ENCODE assay signal across 13 cellular contexts in genomic region chr15:75653347-75653913, GRCh38. TPM values are rescaled to one million over a fixed set of nuclear protein-coding genes. Genes with fewer than 3 reads are reported as not detected.
DNase-seq lines count a peak whose midpoint lies in the region; ATAC-seq and TF ChIP-seq lines count a peak whose summit lies in the region.
"Had no signal": no experiment of that assay in that cellular context is flagged by ENCODE, and none has a peak within 500 bp of the region (broad histone marks: within the 10 kb centered on the region; RNA-seq: fewer than 3 reads in every experiment).

No MANE protein-coding gene starts in this region.

- CTCF ChIA-PET in AG04449 (lab: Yijun Ruan, JAX) = interaction anchor here (0.6 to 1.5 kb wide), 3 partner anchors 14 to 632 kb away, joined by 3 to 8 read pairs (median 4); partner anchors contain the start of gene IMP3

- ATAC-seq in left ventricle myocardium superior (no peak), gastrocnemius medialis (no peak)
- ATAC-seq: activated T-cell treated with anti-CD3 and anti-CD28 coated beads, Interleukin-2, amount 50 U/mL, for 4 hours had no signal

- no peak for DNase-seq in AG04449 (ENCODE audit: low read depth, low spot score)
- DNase-seq in ascending aorta (ENCODE audit: low spot score in 2 of 2) = no peak
- DNase-seq in left ventricle myocardium superior = peak; percentile 15
- DNase-seq in gastrocnemius medialis = no peak
- DNase-seq in NCI-H446 (lab: John Stamatoyannopoulos, UW) = no peak
- no peak for DNase-seq in GM20000 (ENCODE audit: low spot score)
- DNase-seq in OCI-M1 (lab: John Stamatoyannopoulos, UW) = no peak
- no peak for DNase-seq in activated effector memory CD4-positive, alpha-beta T cell treated with anti-CD3 and anti-CD28 coated beads, Interleukin-2, amount 50 U/mL, for 16 hours
- DNase-seq: activated T-cell treated with anti-CD3 and anti-CD28 coated beads, Interleukin-2, amount 50 U/mL, for 4 hours; Caco-2; NCI-H2171; NK-92 treated with Interleukin-12 subunit alpha and Interleukin-12 subunit beta, amount 100 ng/mL, for 24 hours; upper lobe of left lung had no signal

- no peak for TF ChIP-seq POLR2A in gastrocnemius medialis (IDR thresholded peaks at IDR 0.05)

- peak overlapping the region; percentile 98 to 99 for H3K27ac ChIP-seq in ascending aorta
- H3K27ac ChIP-seq in gastrocnemius medialis = peak overlapping the region in 3 of 4 donors; percentile 54 to 87 (median 80)

- H3K4me1 ChIP-seq in ascending aorta (peaks cover 39 to 66% of the 10 kb centered on the region in 2 donors), gastrocnemius medialis (peaks cover 17 to 25% of the 10 kb centered on the region in 2 donors)

- intact Hi-C loops in ascending aorta (cut with DNase I) = no loop called here
- intact Hi-C loops in left ventricle myocardium superior (cut with micrococcal nuclease) = no loop called here
- intact Hi-C loops in gastrocnemius medialis (cut with DNase I; ENCODE audit: low total_unique reads) = no loop called here

- POLR2A ChIA-PET in AG04449 (lab: Yijun Ruan, JAX) = no interaction called here

- peak overlapping the region; percentile 18; the same call in 1 of the 2 replicates for H3K4me3 ChIP-seq in AG04449 (ENCODE audit: low read depth, low read length)
- H3K4me3 ChIP-seq in ascending aorta = peak overlapping the region in 1 of 2 donors; percentile 94
- H3K4me3 ChIP-seq in gastrocnemius medialis = no peak overlapping the region

- in situ Hi-C loops in gastrocnemius medialis (cut with MboI; ENCODE audit: low sequenced_read_pairs in 4 of 4) = no loop called here

- no peaks in the 10 kb centered on the region for H3K27me3 ChIP-seq in ascending aorta
- H3K27me3 ChIP-seq in gastrocnemius medialis = no peaks in the 10 kb centered on the region
- H3K27me3 ChIP-seq: upper lobe of left lung had no signal

- H3K9me3 ChIP-seq in ascending aorta = no peaks in the 10 kb centered on the region
- no peaks in the 10 kb centered on the region for H3K9me3 ChIP-seq in gastrocnemius medialis
- H3K9me3 ChIP-seq: Caco-2, upper lobe of left lung had no signal

- TF ChIP-seq CTCF in AG04449 (IDR thresholded peaks at IDR 0.05; ENCODE audit: insufficient read depth, low read length, missing control alignments) = no peak
- no peak for TF ChIP-seq CTCF in ascending aorta (IDR thresholded peaks at IDR 0.05)
- TF ChIP-seq CTCF in gastrocnemius medialis (IDR thresholded peaks at IDR 0.05 in 4 of 5, conservative IDR thresholded peaks at IDR 0.05 in 1 of 5) = no peak
- TF ChIP-seq CTCF in GM20000 (IDR thresholded peaks at IDR 0.05; ENCODE audit: extremely low read depth, missing control alignments) = no peak

- H3K36me3 ChIP-seq in ascending aorta = peaks cover 15 to 33% of the 10 kb centered on the region in 2 donors
- no peaks in the 10 kb centered on the region for H3K36me3 ChIP-seq in gastrocnemius medialis

RNA-seq across cellular contexts. Expression of gene SNX33, which starts 5.7 kb away (rescaled TPM):
- total RNA-seq in ascending aorta (53.5 TPM), left ventricle myocardium superior (12.0 TPM), gastrocnemius medialis (1 to 10 TPM; 4.9 to 6.7 (median 5.5) TPM)

RNA-seq across cellular contexts. Expression of gene IMP3, which starts 13.4 kb away (rescaled TPM):
- 159 TPM for total RNA-seq in ascending aorta
- 45.3 TPM for total RNA-seq in left ventricle myocardium superior
- total RNA-seq in gastrocnemius medialis = 100 to 1,000 TPM; 110 to 184 (median 153) TPM

RNA-seq across cellular contexts. Expression of gene SNUPN, which starts 27.9 kb away (rescaled TPM):
- 6.7 TPM for total RNA-seq in ascending aorta
- 18.1 TPM for total RNA-seq in left ventricle myocardium superior
- 10 to 100 TPM; 14.2 to 18.3 (median 15.9) TPM for total RNA-seq in gastrocnemius medialis

RNA-seq across cellular contexts. Expression of gene CSPG4, which starts 59.2 kb away (rescaled TPM):
- total RNA-seq in ascending aorta (258 TPM), left ventricle myocardium superior (5.2 TPM), gastrocnemius medialis (100 to 1,000 TPM in 2 of 4 donors, 10 to 100 TPM in 2; 38.2 to 145 (median 88.5) TPM)
